In the genomic region with DNA sequence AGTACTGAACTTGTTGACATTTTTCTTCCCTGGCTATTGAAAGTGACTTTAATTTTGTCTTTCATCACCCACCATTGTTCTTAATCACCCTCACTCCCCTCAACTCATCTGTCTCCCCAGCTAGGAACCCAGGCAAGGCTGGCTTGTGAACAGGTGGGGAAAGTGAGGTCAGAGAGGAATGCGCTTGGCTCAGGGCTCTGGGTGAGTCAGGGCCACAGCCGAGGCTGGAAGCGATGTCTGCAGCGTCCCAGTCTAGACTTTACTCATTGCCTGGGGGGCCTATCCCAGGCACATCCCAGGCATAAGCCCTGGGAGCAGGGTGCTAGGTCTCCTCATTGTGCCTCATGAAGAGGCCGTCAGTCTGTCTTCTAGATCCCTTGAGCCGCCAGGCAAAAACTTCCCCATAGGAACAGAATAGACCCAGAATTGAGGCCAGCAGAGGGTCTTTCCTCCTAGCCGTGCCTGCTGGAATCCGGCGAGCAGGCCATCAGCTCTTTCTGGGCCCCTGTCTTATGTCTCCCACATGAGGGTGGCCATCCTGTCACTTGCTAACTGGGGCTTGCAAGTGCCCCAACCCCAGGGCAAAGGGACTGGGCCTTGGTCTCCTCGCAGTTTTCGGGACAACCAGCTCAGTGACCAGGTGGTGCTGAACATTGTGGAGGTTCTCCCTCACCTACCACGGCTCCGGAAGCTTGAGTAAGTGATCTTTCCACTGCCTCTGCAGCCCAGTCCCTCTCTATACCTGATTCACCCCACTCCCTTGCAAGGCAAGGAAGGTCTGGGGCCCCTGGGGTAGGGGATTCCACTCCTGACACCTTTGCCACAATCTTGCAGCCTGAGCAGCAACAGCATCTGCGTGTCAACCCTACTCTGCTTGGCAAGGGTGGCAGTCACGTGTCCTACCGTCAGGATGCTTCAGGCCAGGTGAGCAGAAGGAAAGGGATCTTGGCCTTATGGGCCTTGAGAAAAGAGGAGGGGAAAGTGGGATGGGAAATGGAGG, we compare ENCODE assay signal across 13 cellular contexts. TPM values are rescaled to one million over a fixed set of nuclear protein-coding genes. Genes with fewer than 3 reads are reported as not detected.
DNase-seq lines count a peak whose midpoint lies in the region; ATAC-seq, FAIRE-seq and TF ChIP-seq lines count a peak whose summit lies in the region.
"Had no signal": no experiment of that assay in that cellular context is flagged by ENCODE, and none has a peak within 500 bp of the region (broad histone marks: within the 10 kb centered on the region; RNA-seq: fewer than 3 reads in every experiment).

No MANE protein-coding gene starts in this region.

- no peak overlapping the region for H3K4me3 Mint-ChIP-seq in activated CD8-positive, alpha-beta T cell treated with anti-CD3 and anti-CD28 coated beads for 36 hours
- H3K4me3 Mint-ChIP-seq in activated CD8-positive, alpha-beta T cell treated with anti-CD3 and anti-CD28 coated beads, Interleukin-2, amount 10 ng/mL, durations not matched to agents 7 days and 5 days, result no peak overlapping the region

- peaks cover 82% of the 10 kb centered on the region for H3K36me3 Mint-ChIP-seq in activated CD8-positive, alpha-beta T cell treated with anti-CD3 and anti-CD28 coated beads for 36 hours (ENCODE audit: low read depth)
- peaks cover 90% of the 10 kb centered on the region for H3K36me3 Mint-ChIP-seq in activated CD8-positive, alpha-beta T cell treated with anti-CD3 and anti-CD28 coated beads, Interleukin-2, amount 10 ng/mL, durations not matched to agents 7 days and 5 days (ENCODE audit: low read depth)

- no peak for FAIRE-seq in RCC 7860 (lab: Jason Lieb, UNC)
- FAIRE-seq: G401.6 had no signal

- POLR2A ChIA-PET in activated CD8-positive, alpha-beta T cell treated with anti-CD3 and anti-CD28 coated beads for 36 hours (lab: Charles Lee), result interaction anchor here (1.0 to 14.8 kb wide), 6 partner anchors 7 to 441 kb away, joined by 3 to 213 read pairs (median 9); a partner anchor contains a TSS
- POLR2A ChIA-PET in activated CD8-positive, alpha-beta T cell treated with anti-CD3 and anti-CD28 coated beads, Interleukin-2, amount 10 ng/mL, durations not matched to agents 7 days and 5 days (lab: Charles Lee), result interaction anchor here (0.5 to 2.8 kb wide), 4 partner anchors 9 to 98 kb away, joined by 3 to 9 read pairs (median 3); a partner anchor contains a TSS

- DNase-seq in activated CD8-positive, alpha-beta T cell treated with anti-CD3 and anti-CD28 coated beads for 36 hours, result peak; percentile 53
- no peak for DNase-seq in activated CD8-positive, alpha-beta T cell treated with anti-CD3 and anti-CD28 coated beads, Interleukin-2, amount 10 ng/mL, durations not matched to agents 7 days and 5 days
- DNase-seq in RCC 7860 (ENCODE audit: low spot score) (peak; percentile 16), epithelial cell of prostate (ENCODE audit: low read depth, low spot score) (peak; percentile 34), retinal pigment epithelial cell (ENCODE audit: low read depth) (peak; percentile 46), cortex of kidney (lab: John Stamatoyannopoulos, UW) (no peak), NCI-H128 (lab: John Stamatoyannopoulos, UW; ENCODE audit: unreplicated experiment) (no peak)
- DNase-seq: activated CD8-positive, alpha-beta memory T cell treated with anti-CD3 and anti-CD28 coated beads for 24 hours; NCI-H69 had no signal

- H3K9me3 Mint-ChIP-seq in activated CD8-positive, alpha-beta T cell treated with anti-CD3 and anti-CD28 coated beads for 36 hours, result no peaks in the 10 kb centered on the region
- H3K9me3 Mint-ChIP-seq in activated CD8-positive, alpha-beta T cell treated with anti-CD3 and anti-CD28 coated beads, Interleukin-2, amount 10 ng/mL, durations not matched to agents 7 days and 5 days (ENCODE audit: insufficient read depth), result no peaks in the 10 kb centered on the region

- no peak overlapping the region for H3K4me3 ChIP-seq in retinal pigment epithelial cell (ENCODE audit: low read length)
- H3K4me3 ChIP-seq: SK-N-MC, tibial nerve had no signal

- peak overlapping the region; percentile 70 for H3K27ac Mint-ChIP-seq in activated CD8-positive, alpha-beta T cell treated with anti-CD3 and anti-CD28 coated beads for 36 hours
- no peak overlapping the region for H3K27ac Mint-ChIP-seq in activated CD8-positive, alpha-beta T cell treated with anti-CD3 and anti-CD28 coated beads, Interleukin-2, amount 10 ng/mL, durations not matched to agents 7 days and 5 days

- no peak overlapping the region for H3K27ac ChIP-seq in epithelial cell of prostate
- H3K27ac ChIP-seq: SK-N-MC, tibial nerve had no signal

- intact Hi-C loops in activated CD8-positive, alpha-beta T cell treated with anti-CD3 and anti-CD28 coated beads for 36 hours (cut with micrococcal nuclease), result no loop called here

- H3K4me1 Mint-ChIP-seq in activated CD8-positive, alpha-beta T cell treated with anti-CD3 and anti-CD28 coated beads for 36 hours (ENCODE audit: low read depth), result peaks cover 83% of the 10 kb centered on the region
- peaks cover 74% of the 10 kb centered on the region for H3K4me1 Mint-ChIP-seq in activated CD8-positive, alpha-beta T cell treated with anti-CD3 and anti-CD28 coated beads, Interleukin-2, amount 10 ng/mL, durations not matched to agents 7 days and 5 days (ENCODE audit: low read depth)

- CTCF ChIA-PET in activated CD8-positive, alpha-beta T cell treated with anti-CD3 and anti-CD28 coated beads for 36 hours (lab: Charles Lee), result interaction anchor here (1.1 to 1.4 kb wide), 2 partner anchors 9 to 55 kb away, joined by 3 to 5 read pairs; no protein-coding TSS in a partner anchor
- CTCF ChIA-PET in activated CD8-positive, alpha-beta T cell treated with anti-CD3 and anti-CD28 coated beads, Interleukin-2, amount 10 ng/mL, durations not matched to agents 7 days and 5 days (lab: Charles Lee), result interaction anchor here (0.5 to 2.2 kb wide), 7 partner anchors 7 to 26 kb away, joined by 3 to 6 read pairs (median 3); no protein-coding TSS in a partner anchor

- no peaks in the 10 kb centered on the region for H3K27me3 Mint-ChIP-seq in activated CD8-positive, alpha-beta T cell treated with anti-CD3 and anti-CD28 coated beads for 36 hours
- no peaks in the 10 kb centered on the region for H3K27me3 Mint-ChIP-seq in activated CD8-positive, alpha-beta T cell treated with anti-CD3 and anti-CD28 coated beads, Interleukin-2, amount 10 ng/mL, durations not matched to agents 7 days and 5 days (ENCODE audit: low read depth)

- no peak for TF ChIP-seq CTCF in activated CD8-positive, alpha-beta T cell treated with anti-CD3 and anti-CD28 coated beads for 36 hours (IDR thresholded peaks at IDR 0.05)
- no peak for TF ChIP-seq CTCF in retinal pigment epithelial cell (conservative IDR thresholded peaks at IDR 0.05; ENCODE audit: low read depth, low read length)

- ATAC-seq in activated CD8-positive, alpha-beta T cell treated with anti-CD3 and anti-CD28 coated beads for 36 hours, result peak; percentile 70
- ATAC-seq in activated CD8-positive, alpha-beta T cell treated with anti-CD3 and anti-CD28 coated beads, Interleukin-2, amount 10 ng/mL, durations not matched to agents 7 days and 5 days, result no peak
- ATAC-seq in GM18867 (IDR thresholded peaks at IDR 0.05; ENCODE audit: unreplicated experiment), result no peak

RNA-seq across cellular contexts. Expression of a gene that starts 40.1 kb away (rescaled TPM):
- 100 to 1,000 TPM; 135 to 153 TPM for total RNA-seq in activated CD8-positive, alpha-beta T cell treated with anti-CD3 and anti-CD28 coated beads for 36 hours
- 100 to 1,000 TPM; 280 to 291 TPM for total RNA-seq in activated CD8-positive, alpha-beta T cell treated with anti-CD3 and anti-CD28 coated beads, Interleukin-2, amount 10 ng/mL, durations not matched to agents 7 days and 5 days

Comparison
In these comparisons a context has a peak if more than half of its experiments do, and no peak if none do; other contexts are left out.
1. DNase-seq: peak in activated CD8-positive, alpha-beta T cell treated with anti-CD3 and anti-CD28 coated beads for 36 hours (single experiment), RCC 7860 (single experiment), epithelial cell of prostate (single experiment) and retinal pigment epithelial cell (single experiment); none in activated CD8-positive, alpha-beta T cell treated with anti-CD3 and anti-CD28 coated beads, Interleukin-2, amount 10 ng/mL, durations not matched to agents 7 days and 5 days (single experiment), cortex of kidney (single experiment) and NCI-H128 (single experiment).